1 cellular context compared by ENCODE assay signal in genomic region chr4:139942284-139942683, GRCh38.
TF ChIP-seq lines count a peak whose summit lies in the region.

No MANE protein-coding gene starts in this region.

TF ChIP-seq in SK-N-SH treated with all-trans-retinoic acid at 6 μM for 48 hours, 23 proteins besides CTCF, POLR2A, EP300 and RAD21 (continued from another document):
- TF ChIP-seq CSRNP3 (CRISPR knock-in tag; IDR thresholded peaks at IDR 0.05) (no peak), CSDC2 (CRISPR knock-in tag; IDR thresholded peaks at IDR 0.05) (no peak), POU6F1 (CRISPR knock-in tag; IDR thresholded peaks at IDR 0.05; ENCODE audit: borderline replicate concordance, low read depth) (no peak), BACH2 (CRISPR knock-in tag; IDR thresholded peaks at IDR 0.05; ENCODE audit: borderline replicate concordance) (no peak), ZNF565 (CRISPR knock-in tag; conservative IDR thresholded peaks at IDR 0.05; ENCODE audit: low read depth) (0 out of 2 replicates have a peak, but pooled peaks have one; percentile 62), ZNF70 (CRISPR knock-in tag; IDR thresholded peaks at IDR 0.05) (peak; percentile 17; the same call in 1 of the 2 replicates), ZNF8 (CRISPR knock-in tag; IDR thresholded peaks at IDR 0.05) (no peak), PPARA (CRISPR knock-in tag; IDR thresholded peaks at IDR 0.05; ENCODE audit: borderline replicate concordance) (no peak), TCF4 (CRISPR knock-in tag; IDR thresholded peaks at IDR 0.05; ENCODE audit: borderline replicate concordance) (peak; percentile 96), CREB5 (CRISPR knock-in tag; IDR thresholded peaks at IDR 0.05; ENCODE audit: low read depth) (peak; percentile 76), ESRRG (CRISPR knock-in tag; IDR thresholded peaks at IDR 0.05) (peak; percentile 84; the same call in 1 of the 2 replicates), ZFP30 (CRISPR knock-in tag; IDR thresholded peaks at IDR 0.05) (no peak), RARB (CRISPR knock-in tag; IDR thresholded peaks at IDR 0.05) (no peak), GLIS3 (CRISPR knock-in tag; IDR thresholded peaks at IDR 0.05) (no peak), ZC3H10 (CRISPR knock-in tag; IDR thresholded peaks at IDR 0.05) (no peak)
